In genomic region chr5:154418344-154418820, GRCh38 we compare ENCODE assay signal across 21 cellular contexts. TPM values are rescaled to one million over a fixed set of nuclear protein-coding genes. Genes with fewer than 3 reads are reported as not detected.
DNase-seq lines count a peak whose midpoint lies in the region; ATAC-seq and TF ChIP-seq lines count a peak whose summit lies in the region.
"Had no signal": no experiment of that assay in that cellular context is flagged by ENCODE, and none has a peak within 500 bp of the region (broad histone marks: within the 10 kb centered on the region; RNA-seq: fewer than 3 reads in every experiment).

No MANE protein-coding gene starts in this region.

- WGBS in body of pancreas, 2 donors: 60 to 61% methylated on average over 5 of the region's 5 CpGs
- WGBS in spleen, 5 donors: 81 to 91% (median 84%) methylated on average over 5 of the region's 5 CpGs

- no peak for TF ChIP-seq CTCF in body of pancreas (IDR thresholded peaks at IDR 0.05)
- TF ChIP-seq CTCF in spleen (IDR thresholded peaks at IDR 0.05 in 8 of 11, conservative IDR thresholded peaks at IDR 0.05 in 3 of 11): no peak
- no peak for TF ChIP-seq CTCF in gastrocnemius medialis (IDR thresholded peaks at IDR 0.05 in 4 of 5, conservative IDR thresholded peaks at IDR 0.05 in 1 of 5)

- H3K4me3 Mint-ChIP-seq in activated naive CD8-positive, alpha-beta T cell treated with anti-CD3 and anti-CD28 coated beads, Interleukin-2, amount 10 ng/mL, durations not matched to agents 7 days and 5 days: no peak overlapping the region
- H3K4me3 Mint-ChIP-seq in activated naive CD8-positive, alpha-beta T cell treated with anti-CD3 and anti-CD28 coated beads for 36 hours: no peak overlapping the region
- H3K4me3 Mint-ChIP-seq: CD4-positive, CD25-positive, alpha-beta regulatory T cell; IgD-negative memory B cell; stimulated activated memory B cell treated with anti-CD40 and anti-IgM and Interleukin-4, amounts not matched to agents 10 μg/mL and 1 μg/mL and 100 μg/mL, for 72 hours; type B pancreatic cell had no signal

- peaks cover 6% of the 10 kb centered on the region for H3K4me1 Mint-ChIP-seq in activated naive CD8-positive, alpha-beta T cell treated with anti-CD3 and anti-CD28 coated beads, Interleukin-2, amount 10 ng/mL, durations not matched to agents 7 days and 5 days
- H3K4me1 Mint-ChIP-seq in activated naive CD8-positive, alpha-beta T cell treated with anti-CD3 and anti-CD28 coated beads for 36 hours: no peaks in the 10 kb centered on the region

- H3K27ac ChIP-seq in body of pancreas: peak overlapping the region in 3 of 4 donors; percentile 20 to 47 (median 22)
- H3K27ac ChIP-seq in spleen: no peak overlapping the region
- H3K27ac ChIP-seq in gastrocnemius medialis: no peak overlapping the region
- H3K27ac ChIP-seq: GM23248, HL-60 had no signal

- H3K9me3 ChIP-seq in body of pancreas (no peaks in the 10 kb centered on the region), spleen (peaks cover 0 to 4% (median 0%) of the 10 kb centered on the region in 8 donors), gastrocnemius medialis (no peaks in the 10 kb centered on the region)

- H3K4me1 ChIP-seq in body of pancreas (no peaks in the 10 kb centered on the region), spleen (peaks cover 0 to 7% (median 0%) of the 10 kb centered on the region in 6 donors), gastrocnemius medialis (no peaks in the 10 kb centered on the region)

- H3K36me3 Mint-ChIP-seq in activated naive CD8-positive, alpha-beta T cell treated with anti-CD3 and anti-CD28 coated beads, Interleukin-2, amount 10 ng/mL, durations not matched to agents 7 days and 5 days: peaks cover 13% of the 10 kb centered on the region
- H3K36me3 Mint-ChIP-seq in activated naive CD8-positive, alpha-beta T cell treated with anti-CD3 and anti-CD28 coated beads for 36 hours: peaks cover 17% of the 10 kb centered on the region

- TF ChIP-seq POLR2A in body of pancreas (IDR thresholded peaks at IDR 0.05) (no peak), spleen (IDR thresholded peaks at IDR 0.05) (no peak), gastrocnemius medialis (IDR thresholded peaks at IDR 0.05) (no peak)

- POLR2A ChIA-PET in activated naive CD8-positive, alpha-beta T cell treated with anti-CD3 and anti-CD28 coated beads, Interleukin-2, amount 10 ng/mL, durations not matched to agents 7 days and 5 days (lab: Charles Lee): no interaction called here

- no peak for DNase-seq in activated naive CD8-positive, alpha-beta T cell treated with anti-CD3 and anti-CD28 coated beads, Interleukin-2, amount 10 ng/mL, durations not matched to agents 7 days and 5 days
- no peak for DNase-seq in activated naive CD8-positive, alpha-beta T cell treated with anti-CD3 and anti-CD28 coated beads for 36 hours
- DNase-seq in NCI-H69 (lab: John Stamatoyannopoulos, UW) (peak; percentile 84), body of pancreas (peak in 2 of 4 donors; percentile 13 to 16), spleen (peak; percentile 29), retina (no peak), iPS-NIHi7 (ENCODE audit: extremely low spot score) (no peak), gastrocnemius medialis (no peak)
- DNase-seq: activated CD4-positive, alpha-beta T cell treated with anti-CD3 and anti-CD28 coated beads for 48 hours; activated CD8-positive, alpha-beta memory T cell treated with anti-CD3 and anti-CD28 coated beads, Interleukin-2, amount 50 U/mL, for 48 hours; CD4-positive, CD25-positive, alpha-beta regulatory T cell; foreskin melanocyte; GM23248; left cardiac atrium; NCI-H2171 had no signal

- no peaks in the 10 kb centered on the region for H3K27me3 Mint-ChIP-seq in activated naive CD8-positive, alpha-beta T cell treated with anti-CD3 and anti-CD28 coated beads, Interleukin-2, amount 10 ng/mL, durations not matched to agents 7 days and 5 days
- no peaks in the 10 kb centered on the region for H3K27me3 Mint-ChIP-seq in activated naive CD8-positive, alpha-beta T cell treated with anti-CD3 and anti-CD28 coated beads for 36 hours
- H3K27me3 Mint-ChIP-seq: CD4-positive, CD25-positive, alpha-beta regulatory T cell; IgD-negative memory B cell; stimulated activated memory B cell treated with anti-CD40 and anti-IgM and Interleukin-4, amounts not matched to agents 10 μg/mL and 1 μg/mL and 100 μg/mL, for 72 hours; type B pancreatic cell had no signal

- intact Hi-C loops in body of pancreas (cut with DNase I): no loop called here
- intact Hi-C loops in spleen (cut with DNase I; ENCODE audit: low total_unique reads): no loop called here
- intact Hi-C loops in gastrocnemius medialis (cut with DNase I; ENCODE audit: low total_unique reads): no loop called here

- no peaks in the 10 kb centered on the region for H3K36me3 ChIP-seq in body of pancreas (replicated peaks in 1 of 2; ENCODE audit: insufficient read depth in 1 of 2, low read depth in 2 of 2)
- peaks cover 0 to 78% (median 16%) of the 10 kb centered on the region in 6 donors for H3K36me3 ChIP-seq in spleen
- peaks cover 0 to 9% of the 10 kb centered on the region in 2 donors for H3K36me3 ChIP-seq in gastrocnemius medialis

- no peaks in the 10 kb centered on the region for H3K27me3 ChIP-seq in body of pancreas
- H3K27me3 ChIP-seq in spleen (replicated peaks in 1 of 7): no peaks in the 10 kb centered on the region
- H3K27me3 ChIP-seq in gastrocnemius medialis: no peaks in the 10 kb centered on the region

- ATAC-seq in activated naive CD8-positive, alpha-beta T cell treated with anti-CD3 and anti-CD28 coated beads, Interleukin-2, amount 10 ng/mL, durations not matched to agents 7 days and 5 days (ENCODE audit: low read depth): no peak
- ATAC-seq in body of pancreas (peak; percentile 68), gastrocnemius medialis (no peak)
- ATAC-seq: left cardiac atrium; stimulated activated memory B cell treated with anti-CD40 and anti-IgM and Interleukin-4, amounts not matched to agents 10 μg/mL and 1 μg/mL and 100 μg/mL, for 72 hours had no signal

- H3K4me3 ChIP-seq in body of pancreas: no peak overlapping the region
- no peak overlapping the region for H3K4me3 ChIP-seq in spleen
- H3K4me3 ChIP-seq in gastrocnemius medialis: no peak overlapping the region
- H3K4me3 ChIP-seq: GM23248 had no signal

- peak overlapping the region; percentile 5 for H3K27ac Mint-ChIP-seq in activated naive CD8-positive, alpha-beta T cell treated with anti-CD3 and anti-CD28 coated beads, Interleukin-2, amount 10 ng/mL, durations not matched to agents 7 days and 5 days
- H3K27ac Mint-ChIP-seq in activated naive CD8-positive, alpha-beta T cell treated with anti-CD3 and anti-CD28 coated beads for 36 hours: no peak overlapping the region
- H3K27ac Mint-ChIP-seq: IgD-negative memory B cell; stimulated activated memory B cell treated with anti-CD40 and anti-IgM and Interleukin-4, amounts not matched to agents 10 μg/mL and 1 μg/mL and 100 μg/mL, for 72 hours; type B pancreatic cell had no signal

- in situ Hi-C loops in gastrocnemius medialis (cut with MboI; ENCODE audit: low sequenced_read_pairs in 4 of 4): loop anchor here in 1 of 4 donors (25.0 kb wide), 1 partner anchor 231 kb away; the partner anchor contains the start of gene GALNT10

- H3K9me3 Mint-ChIP-seq in activated naive CD8-positive, alpha-beta T cell treated with anti-CD3 and anti-CD28 coated beads, Interleukin-2, amount 10 ng/mL, durations not matched to agents 7 days and 5 days: peaks cover 1% of the 10 kb centered on the region
- H3K9me3 Mint-ChIP-seq in activated naive CD8-positive, alpha-beta T cell treated with anti-CD3 and anti-CD28 coated beads for 36 hours: peaks cover 4% of the 10 kb centered on the region
- H3K9me3 Mint-ChIP-seq: type B pancreatic cell had no signal

RNA-seq across cellular contexts. Expression of gene SAP30L, which starts 27.4 kb away (rescaled TPM):
- 10 to 100 TPM; 39.4 to 41.3 TPM for total RNA-seq in activated naive CD8-positive, alpha-beta T cell treated with anti-CD3 and anti-CD28 coated beads, Interleukin-2, amount 10 ng/mL, durations not matched to agents 7 days and 5 days
- total RNA-seq in activated naive CD8-positive, alpha-beta T cell treated with anti-CD3 and anti-CD28 coated beads for 36 hours: 10 to 100 TPM; 24.8 to 25.8 TPM
- total RNA-seq in body of pancreas: 10 to 100 TPM; 11.7 to 15.5 TPM
- total RNA-seq in spleen: 10 to 100 TPM; 28.8 to 43.5 (median 36.7) TPM
- polyA plus RNA-seq in spleen: 10 to 100 TPM; 17.4 to 21.6 (median 19.4) TPM
- 10 to 100 TPM; 18.8 to 35.6 (median 25.5) TPM for total RNA-seq in gastrocnemius medialis

RNA-seq across cellular contexts. Expression of gene HAND1, which starts 59.6 kb away (rescaled TPM):
- total RNA-seq in activated naive CD8-positive, alpha-beta T cell treated with anti-CD3 and anti-CD28 coated beads, Interleukin-2, amount 10 ng/mL, durations not matched to agents 7 days and 5 days: not detected
- total RNA-seq in activated naive CD8-positive, alpha-beta T cell treated with anti-CD3 and anti-CD28 coated beads for 36 hours: not detected
- not detected for total RNA-seq in body of pancreas
- total RNA-seq in spleen: not detected
- polyA plus RNA-seq in spleen: not detected
- total RNA-seq in gastrocnemius medialis: not detected
- total RNA-seq: CD4-positive, CD25-positive, alpha-beta regulatory T cell; GM23248; mononuclear cell; pulmonary artery endothelial cell had no signal
- polyA plus RNA-seq: CD4-positive, CD25-positive, alpha-beta regulatory T cell; GM23248; IgD-negative memory B cell had no signal

Comparison
In these comparisons a context has a peak if more than half of its experiments do, and no peak if none do; other contexts are left out.
1. DNase-seq: peak in NCI-H69 (single experiment) and spleen (single experiment); none in activated naive CD8-positive, alpha-beta T cell treated with anti-CD3 and anti-CD28 coated beads, Interleukin-2, amount 10 ng/mL, durations not matched to agents 7 days and 5 days (single experiment), activated naive CD8-positive, alpha-beta T cell treated with anti-CD3 and anti-CD28 coated beads for 36 hours (single experiment), retina (single experiment), iPS-NIHi7 (single experiment) and gastrocnemius medialis (0 of 2).
2. H3K27ac ChIP-seq: peak in body of pancreas (3 of 4); none in spleen (0 of 8) and gastrocnemius medialis (0 of 4).